9 cellular contexts compared by ENCODE assay signal in genomic region chr6:37005061-37005810, GRCh38. TPM values are rescaled to one million over a fixed set of nuclear protein-coding genes. Genes with fewer than 3 reads are reported as not detected.
A peak's percentile ranks its signal among the peaks of the same experiment; 100 is the strongest.
DNase-seq lines count a peak whose midpoint lies in the region; ATAC-seq and TF ChIP-seq lines count a peak whose summit lies in the region.
"Had no signal": no experiment of that assay in that cellular context is flagged by ENCODE, and none has a peak within 500 bp of the region (broad histone marks: within the 10 kb centered on the region; RNA-seq: fewer than 3 reads in every experiment).

TSS of gene FGD2 (plus strand) at chr6:37005655. CDS start at chr6:37005818, 163 bp downstream.

- ATAC-seq in GM18870 (IDR thresholded peaks at IDR 0.05; ENCODE audit: unreplicated experiment): peak; percentile 40
- ATAC-seq in HG02623 (IDR thresholded peaks at IDR 0.05; ENCODE audit: unreplicated experiment): peak; percentile 54
- 0 out of 2 replicates have a peak, but pooled peaks have one; percentile 11 for ATAC-seq in Panc1
- no peak for ATAC-seq in left lobe of liver

- H3K36me3 ChIP-seq in Panc1 (ENCODE audit: control insufficient read depth, insufficient read depth, low read length): no peaks in the 10 kb centered on the region
- no peaks in the 10 kb centered on the region for H3K36me3 ChIP-seq in WERI-Rb-1

- intact Hi-C loops in Panc1 (cut with micrococcal nuclease; ENCODE audit: unreplicated experiment): no loop called here

- H3K27ac ChIP-seq in Panc1 (ENCODE audit: low read length) (no peak within 1 kb of the TSS), WERI-Rb-1 (no peak within 1 kb of the TSS)

- H3K4me3 ChIP-seq in Panc1 (ENCODE audit: low read depth in 2 of 2, low read length in 2 of 2) (no peak within 1 kb of the TSS), WERI-Rb-1 (ENCODE audit: low read depth, low read length) (no peak within 1 kb of the TSS)

- POLR2A ChIA-PET in Panc1 (lab: Charles Lee): interaction anchor here (0.5 kb wide), 1 partner anchor 102 kb away, joined by 3 read pairs; no protein-coding TSS in a partner anchor

- CTCF ChIA-PET in Panc1 (lab: Charles Lee): no interaction called here

- in situ Hi-C loops in Panc1 (cut with HindIII; ENCODE audit: low pct_unique_long_range_greater_than_20kb, low sequenced_read_pairs): no loop called here

- H3K27me3 ChIP-seq in Panc1 (ENCODE audit: control insufficient read depth, insufficient read depth, low read length) (no peaks in the 10 kb centered on the region), WERI-Rb-1 (ENCODE audit: insufficient read depth, low read depth, severe bottlenecking) (no peaks in the 10 kb centered on the region)

- H3K9me3 ChIP-seq in Panc1 (ENCODE audit: control insufficient read depth, insufficient read depth, low read depth, low read length) (no peaks in the 10 kb centered on the region), WERI-Rb-1 (ENCODE audit: severe bottlenecking) (no peaks in the 10 kb centered on the region)

- H3K4me1 ChIP-seq in Panc1 (ENCODE audit: control insufficient read depth, insufficient read depth, low read length): no peaks in the 10 kb centered on the region

- TF ChIP-seq CTCF in Panc1 (IDR thresholded peaks at IDR 0.05): no peak
- TF ChIP-seq CTCF in WERI-Rb-1 (IDR thresholded peaks at IDR 0.05; ENCODE audit: low read depth, low read length): no peak

- DNase-seq in Panc1 (ENCODE audit: low read depth, low spot score): no peak
- no peak for DNase-seq in left lobe of liver (ENCODE audit: low spot score)
- DNase-seq in stimulated activated naive CD4-positive, alpha-beta T cell (lab: John Stamatoyannopoulos, UW): no peak
- no peak for DNase-seq in dedifferentiated amniotic fluid mesenchymal stem cell (ENCODE audit: extremely low spot score)
- no peak for DNase-seq in SW 1271 (lab: John Stamatoyannopoulos, UW)
- no peak for DNase-seq in WERI-Rb-1

- no TSS peak for BruUV-seq in Panc1 (replicated peaks; lab: Mats Ljungman, UMichigan)

RNA-seq across cellular contexts. Expression of gene FGD2, which starts in this region (rescaled TPM):
- total RNA-seq in Panc1 (2021; ENCODE audit: unreplicated experiment): 0.10 TPM
- 0.16 TPM for polyA plus RNA-seq in Panc1 (2012; ENCODE audit: insufficient read length)
- 10.3 TPM for total RNA-seq in left lobe of liver
- total RNA-seq: RPMI7951 had no signal

Comparison
In these comparisons a context has a peak if more than half of its experiments do, and no peak if none do; other contexts are left out.
1. RNA of gene FGD2 (total RNA-seq): 10.3 TPM in left lobe of liver (single experiment); 0.10 TPM in Panc1 (single experiment); every median in the first group is over 10 times any median in the second.
2. Peak in ATAC-seq in Panc1; RNA of the gene not detected or under 1 TPM.